In the genomic region with DNA sequence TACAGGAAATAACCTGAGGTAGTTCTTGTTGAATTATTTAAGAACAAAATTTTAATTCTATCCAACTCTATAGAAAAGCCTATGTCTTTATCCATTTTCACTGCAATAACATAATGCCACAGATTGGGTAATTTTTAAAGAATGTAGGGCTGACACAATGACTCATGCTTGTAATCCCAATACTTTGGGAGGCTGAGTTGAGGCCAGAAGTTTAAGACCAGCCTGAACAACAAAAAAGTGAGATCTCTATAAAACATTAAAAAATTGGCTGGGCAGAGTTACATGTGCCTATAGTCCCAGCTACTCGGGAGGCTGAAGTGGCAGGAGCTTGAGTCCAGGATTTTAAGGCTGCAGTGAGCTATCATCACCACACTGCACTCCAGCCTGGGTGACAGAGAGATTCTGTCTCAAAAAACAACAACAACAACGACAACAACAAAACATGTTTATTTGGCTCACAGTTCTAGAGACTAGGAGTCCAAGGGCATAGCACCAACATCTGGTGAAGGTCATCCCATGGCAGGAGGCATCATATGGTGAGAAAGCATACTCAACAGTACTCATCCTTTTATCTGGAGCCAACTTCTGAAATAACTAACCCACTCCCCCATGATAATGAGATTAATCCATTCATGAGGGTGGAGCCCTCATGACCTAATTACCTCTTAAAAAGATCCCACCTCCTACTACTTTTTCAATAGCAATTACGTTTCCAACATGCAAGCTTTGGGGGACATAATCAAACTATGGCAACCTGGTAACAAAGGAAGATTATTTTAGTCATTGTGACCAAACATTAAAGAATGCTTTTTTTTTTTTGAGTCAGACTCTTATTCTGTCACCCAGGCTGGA, we compare ENCODE assay signal across 13 cellular contexts.
DNase-seq lines count a peak whose midpoint lies in the region; ATAC-seq and TF ChIP-seq lines count a peak whose summit lies in the region.
"Had no signal": no experiment of that assay in that cellular context is flagged by ENCODE, and none has a peak within 500 bp of the region (broad histone marks: within the 10 kb centered on the region; RNA-seq: fewer than 3 reads in every experiment).

No MANE protein-coding gene starts in this region.

- no peak for TF ChIP-seq EP300 in Ishikawa (IDR thresholded peaks at IDR 0.05; ENCODE audit: borderline replicate concordance)

- DNase-seq in AG09319 (ENCODE audit: extremely low read depth, low read depth) (peak; percentile 28), astrocyte of the cerebellum (ENCODE audit: low read depth) (peak; percentile 52), iris pigment epithelial cell (ENCODE audit: low read depth) (peak; percentile 90), COR-L47 (lab: John Stamatoyannopoulos, UW) (no peak), NCI-H2029 treated with DMSO at 0.1 percent for 48 hours (lab: John Stamatoyannopoulos, UW) (no peak), GM19238 (ENCODE audit: insufficient read length, low spot score) (no peak)
- DNase-seq: activated CD4-positive, CD25-positive, alpha-beta regulatory T cell treated with anti-CD3 and anti-CD28 coated beads, Interleukin-2, amount 50 U/mL, for 72 hours; Caco-2; heart right ventricle; NCI-H774 had no signal

- H3K4me3 ChIP-seq in astrocyte of the cerebellum (ENCODE audit: low read depth, low read length), result no peak overlapping the region
- H3K4me3 ChIP-seq: heart right ventricle, thoracic aorta had no signal

- TF ChIP-seq CTCF in AG09319 (IDR thresholded peaks at IDR 0.05; ENCODE audit: low read depth, low read length) (no peak), astrocyte of the cerebellum (IDR thresholded peaks at IDR 0.05; ENCODE audit: low read depth, low read length, missing control alignments) (no peak)

- in situ Hi-C loops in astrocyte of the cerebellum (cut with HindIII; ENCODE audit: low sequenced_read_pairs), result no loop called here

- no peak for TF ChIP-seq RAD21 in Ishikawa (IDR thresholded peaks at IDR 0.05; ENCODE audit: low read depth)

- ATAC-seq in HG02763 (IDR thresholded peaks at IDR 0.05; ENCODE audit: unreplicated experiment), result no peak

TF ChIP-seq in Ishikawa, 13 proteins besides CTCF, POLR2A, EP300 and RAD21:
- peak; percentile 29; the same call in 1 of the 2 replicates for TF ChIP-seq CEBPB (IDR thresholded peaks at IDR 0.05)
- no peak for TF ChIP-seq TCF12 (IDR thresholded peaks at IDR 0.05; ENCODE audit: low read depth)

Comparison
In these comparisons a context has a peak if more than half of its experiments do, and no peak if none do; other contexts are left out.
1. DNase-seq: peak in AG09319 (single experiment), astrocyte of the cerebellum (single experiment) and iris pigment epithelial cell (single experiment); none in COR-L47 (single experiment), NCI-H2029 treated with DMSO at 0.1 percent for 48 hours (single experiment) and GM19238 (single experiment).